ENCODE assay signal across 14 cellular contexts in genomic region chr4:142416121-142416520, GRCh38.
DNase-seq lines count a peak whose midpoint lies in the region; ATAC-seq and TF ChIP-seq lines count a peak whose summit lies in the region.
"Had no signal": no experiment of that assay in that cellular context is flagged by ENCODE, and none has a peak within 500 bp of the region (broad histone marks: within the 10 kb centered on the region; RNA-seq: fewer than 3 reads in every experiment).

No MANE protein-coding gene starts in this region.

- H3K4me3 ChIP-seq in effector memory CD4-positive, alpha-beta T cell (ENCODE audit: insufficient read depth, low read depth, low read length, poor library complexity, severe bottlenecking), result no peak overlapping the region
- H3K4me3 ChIP-seq in skin epidermis (no peak overlapping the region), heart right ventricle (no peak overlapping the region)
- H3K4me3 ChIP-seq: GM23338 had no signal

- H3K36me3 Mint-ChIP-seq in activated naive CD4-positive, alpha-beta T cell treated with anti-CD3 and anti-CD28 coated beads, Interleukin-2, amount 50 U/mL, for 24 hours, result no peaks in the 10 kb centered on the region

- peaks cover 83% of the 10 kb centered on the region for H3K4me1 Mint-ChIP-seq in activated naive CD4-positive, alpha-beta T cell treated with anti-CD3 and anti-CD28 coated beads, Interleukin-2, amount 50 U/mL, for 24 hours

- H3K27ac ChIP-seq in effector memory CD4-positive, alpha-beta T cell (ENCODE audit: insufficient read depth, low read length, poor library complexity, severe bottlenecking), result peak overlapping the region; percentile 61
- peak overlapping the region in 12 of 21 experiments; percentile 1 to 79 (median 64) for H3K27ac ChIP-seq in skin epidermis
- peak overlapping the region in 3 of 10 donors; percentile 0 to 79 (median 32) for H3K27ac ChIP-seq in heart right ventricle

- TF ChIP-seq CTCF in heart right ventricle (IDR thresholded peaks at IDR 0.05), result no peak

- no peaks in the 10 kb centered on the region for H3K27me3 Mint-ChIP-seq in activated naive CD4-positive, alpha-beta T cell treated with anti-CD3 and anti-CD28 coated beads, Interleukin-2, amount 50 U/mL, for 24 hours

- H3K27ac Mint-ChIP-seq in activated naive CD4-positive, alpha-beta T cell treated with anti-CD3 and anti-CD28 coated beads, Interleukin-2, amount 50 U/mL, for 24 hours, result peak overlapping the region; percentile 82
- H3K27ac Mint-ChIP-seq: GM23338 had no signal

- intact Hi-C loops in heart right ventricle (cut with DNase I), result no loop called here

- no peak for DNase-seq in activated naive CD4-positive, alpha-beta T cell treated with anti-CD3 and anti-CD28 coated beads, Interleukin-2, amount 50 U/mL, for 16 hours
- DNase-seq in SK-MEL-5 (ENCODE audit: low read depth, low spot score) (peak; percentile 67), heart right ventricle (no peak), SIG-M5 (lab: John Stamatoyannopoulos, UW) (no peak), RKO (ENCODE audit: low spot score) (no peak)
- no peak for DNase-seq in effector memory CD4-positive, alpha-beta T cell
- DNase-seq: DMS79 treated with DMSO at 0.1 percent for 48 hours; Karpas-422; NCI-H2029 treated with DMSO at 0.1 percent for 48 hours; NK-92 treated with Interleukin-12 subunit alpha and Interleukin-12 subunit beta, amount 100 ng/mL, for 24 hours; stimulated activated naive CD8-positive, alpha-beta T cell treated with anti-CD3 and anti-CD28 coated beads, Interleukin-15, Interleukin-2, amounts not matched to agents 100 U/mL and 50 U/mL, for 24 hours had no signal

- H3K4me3 Mint-ChIP-seq in activated naive CD4-positive, alpha-beta T cell treated with anti-CD3 and anti-CD28 coated beads, Interleukin-2, amount 50 U/mL, for 24 hours, result peak overlapping the region; percentile 19
- H3K4me3 Mint-ChIP-seq: GM23338 had no signal

- ATAC-seq in heart right ventricle, result no peak
- ATAC-seq: GM23338 had no signal

- peaks cover 12% of the 10 kb centered on the region for H3K9me3 Mint-ChIP-seq in activated naive CD4-positive, alpha-beta T cell treated with anti-CD3 and anti-CD28 coated beads, Interleukin-2, amount 50 U/mL, for 24 hours
- H3K9me3 Mint-ChIP-seq: GM23338 had no signal

- WGBS in heart right ventricle, 2 donors, result 72 to 73% methylated on average over 1 of the region's 1 CpG

- in situ Hi-C loops in SK-MEL-5 (cut with HindIII; ENCODE audit: low pct_unique_long_range_greater_than_20kb, low sequenced_read_pairs), result no loop called here

- H3K36me3 ChIP-seq in effector memory CD4-positive, alpha-beta T cell (ENCODE audit: control insufficient read depth, insufficient read depth, low read length), result no peaks in the 10 kb centered on the region
- H3K36me3 ChIP-seq in heart right ventricle, result no peaks in the 10 kb centered on the region

- no peaks in the 10 kb centered on the region for H3K27me3 ChIP-seq in effector memory CD4-positive, alpha-beta T cell (replicated peaks; ENCODE audit: control insufficient read depth, insufficient read depth, low read length, poor library complexity, severe bottlenecking)
- H3K27me3 ChIP-seq in heart right ventricle, result no peaks in the 10 kb centered on the region

- no peaks in the 10 kb centered on the region for H3K4me1 ChIP-seq in effector memory CD4-positive, alpha-beta T cell (ENCODE audit: control insufficient read depth, insufficient read depth, low read length, poor library complexity, severe bottlenecking)
- H3K4me1 ChIP-seq in heart right ventricle, result peaks cover 0 to 19% (median 0%) of the 10 kb centered on the region in 9 donors

- no peaks in the 10 kb centered on the region for H3K9me3 ChIP-seq in effector memory CD4-positive, alpha-beta T cell (ENCODE audit: control insufficient read depth, low read length)
- H3K9me3 ChIP-seq in heart right ventricle, result no peaks in the 10 kb centered on the region
